ENCODE assay signal across 8 cellular contexts in genomic region chr10:15262036-15262713, GRCh38.
DNase-seq lines count a peak whose midpoint lies in the region; ATAC-seq and TF ChIP-seq lines count a peak whose summit lies in the region.

No MANE protein-coding gene starts in this region.

- ATAC-seq in left colon (peak; percentile 85), HG03025 (IDR thresholded peaks at IDR 0.05; ENCODE audit: low FRiP score, unreplicated experiment) (no peak)

- peak; percentile 39; the same call in 1 of the 2 replicates for TF ChIP-seq CTCF in A673 (conservative IDR thresholded peaks at IDR 0.05; ENCODE audit: low read depth, low read length)
- no peak for TF ChIP-seq CTCF in GM20000 (IDR thresholded peaks at IDR 0.05; ENCODE audit: extremely low read depth, missing control alignments)
- TF ChIP-seq CTCF in brain microvascular endothelial cell (IDR thresholded peaks at IDR 0.05; ENCODE audit: low read depth, low read length, missing control alignments): peak; percentile 52

- no TSS peak for BruUV-seq in A673 (replicated peaks; lab: Mats Ljungman, UMichigan)

- POLR2A ChIA-PET in A673 (lab: Charles Lee; ENCODE audit: low non-redundant PET): no interaction called here

- H3K9me3 ChIP-seq in A673 (ENCODE audit: low read depth, low read length, poor library complexity, severe bottlenecking): no peaks in the 10 kb centered on the region

- CTCF ChIA-PET in A673 (lab: Charles Lee): no interaction called here

- H3K27me3 ChIP-seq in A673 (replicated peaks; ENCODE audit: insufficient read depth, low read depth, low read length, poor library complexity): no peaks in the 10 kb centered on the region
- H3K27me3 ChIP-seq in brain microvascular endothelial cell (replicated peaks): no peaks in the 10 kb centered on the region

- H3K27ac ChIP-seq in A673 (ENCODE audit: low read depth, low read length, poor library complexity, severe bottlenecking) (no peak overlapping the region), brain microvascular endothelial cell (no peak overlapping the region)

- DNase-seq in A673 (ENCODE audit: low spot score): peak; percentile 28
- DNase-seq in GM20000 (ENCODE audit: low spot score): peak; percentile 25
- no peak for DNase-seq in brain microvascular endothelial cell
- peak in 1 of 2 donors; percentile 18 for DNase-seq in left colon
- DNase-seq in NCI-H187 treated with DMSO at 0.1 percent for 48 hours (lab: John Stamatoyannopoulos, UW): no peak
- DNase-seq in NCI-H510A treated with DMSO at 0.1 percent for 48 hours (lab: John Stamatoyannopoulos, UW): no peak
- no peak for DNase-seq in activated CD4-positive, alpha-beta T cell treated with anti-CD3 and anti-CD28 coated beads, Interleukin-2, amount 50 U/mL, for 4 hours

- in situ Hi-C loops in brain microvascular endothelial cell (cut with HindIII; ENCODE audit: low pct_ligation_motif_present, low sequenced_read_pairs): no loop called here

- intact Hi-C loops in A673 (cut with micrococcal nuclease; ENCODE audit: unreplicated experiment) (loop anchor here (5.0 kb wide), 1 partner anchor 110 kb away; the partner anchor contains the start of gene FAM171A1), left colon (cut with DNase I, micrococcal nuclease) (loop anchor here in 1 of 2 donors (5.0 kb wide), 1 partner anchor 110 kb away; the partner anchor contains the start of gene FAM171A1)

- H3K4me1 ChIP-seq in A673 (ENCODE audit: insufficient read depth, low read length, poor library complexity, severe bottlenecking): no peaks in the 10 kb centered on the region

- H3K36me3 ChIP-seq in A673 (ENCODE audit: insufficient read depth, low read length, poor library complexity, severe bottlenecking) (no peaks in the 10 kb centered on the region), brain microvascular endothelial cell (replicated peaks) (no peaks in the 10 kb centered on the region)

- H3K4me3 ChIP-seq in A673 (ENCODE audit: low read depth, low read length, poor library complexity, severe bottlenecking) (no peak overlapping the region), brain microvascular endothelial cell (ENCODE audit: low read depth, low read length) (no peak overlapping the region)

Comparison
In these comparisons a context has a peak if more than half of its experiments do, and no peak if none do; other contexts are left out.
1. DNase-seq: peak in A673 (single experiment) and GM20000 (single experiment); none in brain microvascular endothelial cell (single experiment), NCI-H187 treated with DMSO at 0.1 percent for 48 hours (single experiment), NCI-H510A treated with DMSO at 0.1 percent for 48 hours (single experiment) and activated CD4-positive, alpha-beta T cell treated with anti-CD3 and anti-CD28 coated beads, Interleukin-2, amount 50 U/mL, for 4 hours (0 of 2).